1 cellular context compared by ENCODE assay signal in genomic region chr12:57473392-57473791, GRCh38.
TF ChIP-seq lines count a peak whose summit lies in the region.

No MANE protein-coding gene starts in this region.

TF ChIP-seq in IMR-90, 13 proteins besides CTCF, POLR2A, EP300 and RAD21:
- TF ChIP-seq MAZ (IDR thresholded peaks at IDR 0.05; ENCODE audit: borderline replicate concordance, low read depth, low read length) (no peak), RFX5 (IDR thresholded peaks at IDR 0.05; ENCODE audit: low read depth, low read length) (no peak), ELK1 (IDR thresholded peaks at IDR 0.05; ENCODE audit: borderline replicate concordance, low read depth, low read length) (no peak), USF2 (IDR thresholded peaks at IDR 0.05; ENCODE audit: low read depth, low read length) (no peak), CHD1 (IDR thresholded peaks at IDR 0.05; ENCODE audit: low read depth, low read length) (no peak)
TF ChIP-seq in IMR-90: peak in this region for 0.
